6 cellular contexts compared by ENCODE assay signal in the genomic region with DNA sequence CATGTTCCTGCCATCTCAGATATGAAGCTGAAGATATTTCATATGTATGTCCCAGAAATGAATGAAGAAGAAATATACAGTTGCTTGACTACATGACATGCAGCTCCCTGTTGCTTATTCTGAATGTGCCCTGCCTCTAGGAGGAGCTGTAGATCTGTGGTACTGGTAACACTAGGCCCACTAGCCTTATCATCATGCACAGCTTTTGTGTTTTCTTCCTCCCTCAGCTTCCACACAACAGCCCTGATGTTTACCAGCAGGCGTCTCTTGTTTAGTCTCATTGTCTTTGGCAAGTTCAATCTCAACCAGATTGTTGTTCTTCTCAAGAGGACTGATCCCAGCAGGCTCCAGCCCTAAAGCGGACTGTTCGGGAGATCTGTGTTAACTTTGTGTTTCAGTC.
DNase-seq lines count a peak whose midpoint lies in the region; ATAC-seq and TF ChIP-seq lines count a peak whose summit lies in the region.
"Not testable (repeated sequence)": the region's sequence is repeated elsewhere in the genome, so short reads cannot be mapped to it uniquely, and the experiment has no call there.

No MANE protein-coding gene starts in this region.

- H3K4me3 ChIP-seq in HCT116 (replicated peaks in 1 of 2; ENCODE audit: low read depth in 1 of 2, low read length in 2 of 2); endodermal cell (ENCODE audit: low read length); mucosa of descending colon: not testable (repeated sequence)

- H3K79me2 ChIP-seq in HCT116 (ENCODE audit: insufficient read depth, low read length) = not testable (repeated sequence)

- DNase-seq in HCT116 (ENCODE audit: low read depth, low spot score); WTC11 (ENCODE audit: low spot score); endodermal cell; left lobe of liver (ENCODE audit: low spot score); mucosa of descending colon: not testable (repeated sequence)

- not testable (repeated sequence) for TF ChIP-seq RAD21 in HCT116 (IDR thresholded peaks at IDR 0.05; ENCODE audit: low read depth)

- intact Hi-C loops in HCT116 (cut with micrococcal nuclease); mucosa of descending colon (cut with DNase I, micrococcal nuclease): not testable (repeated sequence)

- not testable (repeated sequence) for H3K36me3 ChIP-seq in HCT116 (ENCODE audit: control insufficient read depth in 1 of 2, insufficient read depth in 2 of 2, low read length in 2 of 2); endodermal cell (ENCODE audit: control insufficient read depth, insufficient read depth, low read length); mucosa of descending colon (ENCODE audit: low read depth)

- CTCF ChIA-PET in HCT116 (lab: Charles Lee); WTC11 (lab: Charles Lee): not testable (repeated sequence)

- H3K27me3 ChIP-seq in HCT116 (ENCODE audit: insufficient read depth, low read length) = peaks cover 11% of the 10 kb centered on the region; the same call in 1 of the 2 replicates
- not testable (repeated sequence) for H3K27me3 ChIP-seq in endodermal cell (ENCODE audit: control insufficient read depth, insufficient read depth, low read length, poor library complexity, severe bottlenecking)

- TF ChIP-seq CTCF in C4-2B (conservative IDR thresholded peaks at IDR 0.05) = 0 out of 2 replicates have a peak, but pooled peaks have one; percentile 9
- TF ChIP-seq CTCF in HCT116 (IDR thresholded peaks at IDR 0.05 in 2 of 3, conservative IDR thresholded peaks at IDR 0.05 in 1 of 3; ENCODE audit: borderline replicate concordance in 1 of 3, insufficient read depth in 1 of 3, low read depth in 2 of 3, low read length in 2 of 3) = 0 out of 6 replicates have a peak, but pooled peaks of 1 of the 3 experiments have one; percentile 8
- not testable (repeated sequence) for TF ChIP-seq CTCF in WTC11 (IDR thresholded peaks at IDR 0.05); mucosa of descending colon (IDR thresholded peaks at IDR 0.05)
- peak; percentile 45 for TF ChIP-seq CTCF in endodermal cell (conservative IDR thresholded peaks at IDR 0.05)

- H2AFZ ChIP-seq in HCT116 (ENCODE audit: low read depth, low read length, poor library complexity, severe bottlenecking) = not testable (repeated sequence)

- not testable (repeated sequence) for BruUV-seq in HCT116 (replicated peaks; lab: Mats Ljungman, UMichigan)

- H3K4me1 ChIP-seq in HCT116 (ENCODE audit: control insufficient read depth in 1 of 2, insufficient read depth in 2 of 2, low read length in 2 of 2); endodermal cell (ENCODE audit: control insufficient read depth, insufficient read depth, low read length); mucosa of descending colon (ENCODE audit: low read depth): not testable (repeated sequence)

- H4K20me1 ChIP-seq in HCT116 (ENCODE audit: insufficient read depth) = not testable (repeated sequence)

- not testable (repeated sequence) for H3K27ac Mint-ChIP-seq in WTC11, endodermal cell

- H3K4me1 Mint-ChIP-seq in WTC11 (peaks cover 22% of the 10 kb centered on the region), endodermal cell (peaks cover 17% of the 10 kb centered on the region)

- not testable (repeated sequence) for H3K4me3 Mint-ChIP-seq in WTC11, endodermal cell

- not testable (repeated sequence) for H3K9me3 Mint-ChIP-seq in WTC11, endodermal cell

- H3K36me3 Mint-ChIP-seq in WTC11; endodermal cell (ENCODE audit: low read depth): not testable (repeated sequence)

- not testable (repeated sequence) for H3K4me2 ChIP-seq in HCT116 (ENCODE audit: low read length)

- WGBS in endodermal cell (ENCODE audit: insufficient coverage in 1 of 2, insufficient read length in 1 of 2), 2 experiments = 76 to 80% methylated on average over 1 to 3 of the region's 3 CpGs

- TF ChIP-seq POLR2A in HCT116 (IDR thresholded peaks at IDR 0.05; ENCODE audit: borderline replicate concordance, extremely low read depth, insufficient read depth, insufficient read length) = not testable (repeated sequence)

- not testable (repeated sequence) for H3K9me2 ChIP-seq in HCT116 (ENCODE audit: insufficient read depth)

- not testable (repeated sequence) for H3K9me3 ChIP-seq in HCT116 (ENCODE audit: control insufficient read depth in 1 of 2, insufficient read depth in 1 of 2, low read depth in 1 of 2, low read length in 2 of 2); endodermal cell (ENCODE audit: control insufficient read depth, low read length); mucosa of descending colon

- RAD21 ChIA-PET in HCT116 (lab: Charles Lee; ENCODE audit: low non-redundant PET in 1 of 2, low total read pairs in 2 of 2, uncharacterized antibody in 2 of 2, unreplicated experiment in 2 of 2) = not testable (repeated sequence)

- POLR2A ChIA-PET in HCT116 (lab: Charles Lee); WTC11 (lab: Charles Lee): not testable (repeated sequence)

- peak; percentile 69 for ATAC-seq in HCT116
- peak; percentile 60 for ATAC-seq in WTC11
- peak; percentile 79 for ATAC-seq in left lobe of liver
- peak; percentile 40 for ATAC-seq in mucosa of descending colon

- H3K9ac ChIP-seq in HCT116 (ENCODE audit: low read length); endodermal cell (ENCODE audit: extremely low read depth, low read length, poor library complexity, severe bottlenecking): not testable (repeated sequence)

- not testable (repeated sequence) for H3K27ac ChIP-seq in C4-2B; HCT116 (ENCODE audit: low read depth, low read length); endodermal cell (ENCODE audit: low read depth, low read length)

- H3K27me3 Mint-ChIP-seq in WTC11 (ENCODE audit: low read depth) = not testable (repeated sequence)
- peaks cover 13% of the 10 kb centered on the region for H3K27me3 Mint-ChIP-seq in endodermal cell (ENCODE audit: insufficient read depth)
